Comparison of ENCODE assay signal across 1 cellular context in genomic region chr19:5403968-5404640, GRCh38.
TF ChIP-seq lines count a peak whose summit lies in the region.

No MANE protein-coding gene starts in this region.

TF ChIP-seq in HepG2, 621 proteins besides CTCF, POLR2A, EP300 and RAD21 (continued from another document):
- TF ChIP-seq EHMT2 (IDR thresholded peaks at IDR 0.05; ENCODE audit: borderline replicate concordance, low read depth, low read length), result peak; percentile 34; the same call in 1 of the 2 replicates
- TF ChIP-seq CHCHD3 (CRISPR knock-in tag; IDR thresholded peaks at IDR 0.05), result no peak
